In genomic region chr13:33184530-33184929, GRCh38 we compare ENCODE assay signal across 18 cellular contexts.
"Had no signal": no experiment of that assay in that cellular context is flagged by ENCODE, and none has a peak within 500 bp of the region (broad histone marks: within the 10 kb centered on the region; RNA-seq: fewer than 3 reads in every experiment).

No MANE protein-coding gene starts in this region.

- H3K27me3 ChIP-seq: colonic mucosa, spleen, tibial nerve had no signal

- H3K36me3 ChIP-seq: colonic mucosa, neural progenitor cell, spleen, tibial nerve had no signal

- H3K9ac ChIP-seq: neural progenitor cell had no signal

- H3K4me1 Mint-ChIP-seq: memory B cell had no signal

- H3K27ac ChIP-seq: colonic mucosa, neural progenitor cell, spleen had no signal

- H3K4me2 ChIP-seq: neural progenitor cell had no signal

- H3K36me3 Mint-ChIP-seq: activated CD4-positive, alpha-beta memory T cell treated with anti-CD3 and anti-CD28 coated beads for 36 hours; activated naive CD8-positive, alpha-beta T cell treated with anti-CD3 and anti-CD28 coated beads, Interleukin-2, amount 10 ng/mL, durations not matched to agents 7 days and 5 days; immature natural killer cell; memory B cell; stimulated activated memory B cell treated with anti-CD40 and anti-IgM and Interleukin-4, amounts not matched to agents 10 μg/mL and 1 μg/mL and 100 μg/mL, for 72 hours had no signal

- H3K27ac Mint-ChIP-seq: activated CD4-positive, alpha-beta memory T cell treated with anti-CD3 and anti-CD28 coated beads for 36 hours; activated naive CD8-positive, alpha-beta T cell treated with anti-CD3 and anti-CD28 coated beads, Interleukin-2, amount 10 ng/mL, durations not matched to agents 7 days and 5 days; immature natural killer cell; memory B cell; neural progenitor cell; stimulated activated memory B cell treated with anti-CD40 and anti-IgM and Interleukin-4, amounts not matched to agents 10 μg/mL and 1 μg/mL and 100 μg/mL, for 72 hours had no signal

- H2AFZ ChIP-seq: neural progenitor cell had no signal

- H3K9me3 ChIP-seq: colonic mucosa, spleen, tibial nerve had no signal

- H3K4me3 ChIP-seq: colonic mucosa, neural progenitor cell, spleen, tibial nerve had no signal

- DNase-seq: activated CD4-positive, alpha-beta memory T cell treated with anti-CD3 and anti-CD28 coated beads for 36 hours; activated CD4-positive, CD25-positive, alpha-beta regulatory T cell treated with anti-CD3 and anti-CD28 coated beads, Interleukin-2, amount 50 U/mL, for 72 hours; activated gamma-delta T cell; activated naive CD8-positive, alpha-beta T cell treated with anti-CD3 and anti-CD28 coated beads, Interleukin-2, amount 10 ng/mL, durations not matched to agents 7 days and 5 days; activated T-cell treated with anti-CD3 and anti-CD28 coated beads, Interleukin-2, amount 50 U/mL, for 4 hours; aorta; colonic mucosa; effector CD4-positive, alpha-beta T cell; immature natural killer cell; left cardiac atrium; SHP77; spleen; stimulated activated CD4-positive, alpha-beta T cell treated with anti-CD3 and anti-CD28 coated beads, Interleukin-1b, Interleukin-23, amount 100 ng/mL, for 48 hours; T-helper 9 cell had no signal

- H3K4me3 Mint-ChIP-seq: activated CD4-positive, alpha-beta memory T cell treated with anti-CD3 and anti-CD28 coated beads for 36 hours; activated naive CD8-positive, alpha-beta T cell treated with anti-CD3 and anti-CD28 coated beads, Interleukin-2, amount 10 ng/mL, durations not matched to agents 7 days and 5 days; activated T-cell treated with anti-CD3 and anti-CD28 coated beads, Interleukin-2, amount 50 U/mL, for 4 hours; immature natural killer cell; memory B cell; neural progenitor cell; stimulated activated memory B cell treated with anti-CD40 and anti-IgM and Interleukin-4, amounts not matched to agents 10 μg/mL and 1 μg/mL and 100 μg/mL, for 72 hours had no signal

- ATAC-seq: activated T-cell treated with anti-CD3 and anti-CD28 coated beads, Interleukin-2, amount 50 U/mL, for 4 hours; left cardiac atrium; stimulated activated memory B cell treated with anti-CD40 and anti-IgM and Interleukin-4, amounts not matched to agents 10 μg/mL and 1 μg/mL and 100 μg/mL, for 72 hours had no signal

- H3K4me1 ChIP-seq: colonic mucosa had no signal

- H3K9me3 Mint-ChIP-seq: activated CD4-positive, alpha-beta memory T cell treated with anti-CD3 and anti-CD28 coated beads for 36 hours; activated T-cell treated with anti-CD3 and anti-CD28 coated beads, Interleukin-2, amount 50 U/mL, for 4 hours; memory B cell; neural progenitor cell; stimulated activated memory B cell treated with anti-CD40 and anti-IgM and Interleukin-4, amounts not matched to agents 10 μg/mL and 1 μg/mL and 100 μg/mL, for 72 hours had no signal
